In the genomic region with DNA sequence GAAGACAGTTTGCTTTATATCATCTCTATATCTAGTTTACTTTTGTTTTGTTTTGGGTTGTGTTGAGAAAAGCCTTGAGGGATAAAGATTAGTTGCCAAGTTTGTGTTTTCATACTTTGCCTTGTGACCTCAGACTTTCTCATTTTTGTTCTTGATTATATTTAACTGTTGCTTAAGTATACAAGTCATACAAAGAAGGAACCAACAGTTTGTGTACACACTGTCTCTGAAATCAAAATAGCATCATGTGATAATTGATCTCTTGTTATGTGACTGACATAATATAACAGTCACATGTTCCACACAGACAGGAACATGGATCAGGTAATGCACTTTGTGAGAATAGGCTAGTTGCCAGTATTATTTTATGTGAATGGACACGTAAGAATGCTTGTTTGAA, we compare ENCODE assay signal across 18 cellular contexts.
"Had no signal": no experiment of that assay in that cellular context is flagged by ENCODE, and none has a peak within 500 bp of the region (broad histone marks: within the 10 kb centered on the region; RNA-seq: fewer than 3 reads in every experiment).

No MANE protein-coding gene starts in this region.

- H3K9me3 ChIP-seq: adrenal gland, SK-N-SH had no signal

- DNase-seq: activated CD4-positive, alpha-beta T cell treated with anti-CD3 and anti-CD28 coated beads for 4 hours; activated CD8-positive, alpha-beta memory T cell treated with anti-CD3 and anti-CD28 coated beads, Interleukin-2, amount 50 U/mL, for 4 hours; activated CD8-positive, alpha-beta T cell treated with anti-CD3 and anti-CD28 coated beads for 36 hours; activated gamma-delta T cell treated with Interleukin-2 at 50 U/mL for 16 hours; activated naive CD4-positive, alpha-beta T cell treated with anti-CD3 and anti-CD28 coated beads, Interleukin-2, amount 10 ng/mL, durations not matched to agents 7 days and 5 days; activated naive CD8-positive, alpha-beta T cell treated with anti-CD3 and anti-CD28 coated beads for 36 hours; activated T-cell treated with anti-CD3 and anti-CD28 coated beads, Interleukin-2, amount 50 U/mL, for 72 hours; adrenal gland; cerebellar nuclear complex; KBM-7; NCI-H2171; NCI-H2227 treated with DMSO at 0.1 percent for 48 hours; NCI-H510A; NCI-H526 treated with DMSO at 0.1 percent for 48 hours had no signal

- ATAC-seq: activated CD4-positive, CD25-positive, alpha-beta regulatory T cell treated with anti-CD3 and anti-CD28 coated beads, Interleukin-2, amount 50 U/mL, for 24 hours; activated CD8-positive, alpha-beta T cell treated with anti-CD3 and anti-CD28 coated beads for 36 hours; activated T-cell treated with anti-CD3 and anti-CD28 coated beads, Interleukin-2, amount 50 U/mL, for 72 hours; Panc1 had no signal

- H3K27ac ChIP-seq: adrenal gland, coronary artery had no signal

- H3K9ac ChIP-seq: SK-N-SH had no signal

- H3K4me3 ChIP-seq: adrenal gland, coronary artery had no signal

- H3K4me1 ChIP-seq: adrenal gland had no signal

- H3K36me3 ChIP-seq: adrenal gland had no signal

- H3K27me3 ChIP-seq: adrenal gland had no signal
